In genomic region chr6:27188885-27189418, GRCh38 we compare ENCODE assay signal across 8 cellular contexts. TPM values are rescaled to one million over a fixed set of nuclear protein-coding genes. Genes with fewer than 3 reads are reported as not detected.
A peak's percentile ranks its signal among the peaks of the same experiment; 100 is the strongest.
DNase-seq lines count a peak whose midpoint lies in the region; ATAC-seq and TF ChIP-seq lines count a peak whose summit lies in the region.

No MANE protein-coding gene starts in this region.

- peak; percentile 78 for DNase-seq in activated effector memory CD4-positive, alpha-beta T cell treated with anti-CD3 and anti-CD28 coated beads, Interleukin-2, amount 50 U/mL, for 16 hours
- DNase-seq in activated effector memory CD4-positive, alpha-beta T cell treated with Interleukin-2 at 50 U/mL for 16 hours: no peak
- DNase-seq in NCI-H1105 treated with DMSO at 0.1 percent for 48 hours (lab: John Stamatoyannopoulos, UW) (peak; percentile 84), SKM-1 (lab: John Stamatoyannopoulos, UW; ENCODE audit: unreplicated experiment) (peak; percentile 77), MCF 10A (ENCODE audit: unreplicated experiment) (peak; percentile 88)

- H3K9me3 ChIP-seq in iPS-18a (ENCODE audit: control insufficient read depth, low read depth, low read length): no peaks in the 10 kb centered on the region
- no peaks in the 10 kb centered on the region for H3K9me3 ChIP-seq in skeletal muscle satellite cell (replicated peaks; ENCODE audit: low read length)

- H3K36me3 Mint-ChIP-seq in MCF 10A (ENCODE audit: insufficient read depth, unreplicated experiment): no peaks in the 10 kb centered on the region

- POLR2A ChIA-PET in MCF 10A (lab: Yijun Ruan, JAX): interaction anchor here (0.6 to 2.2 kb wide), 24 partner anchors 11 to 1167 kb away, joined by 3 to 50 read pairs (median 4); a partner anchor contains a TSS

- no peaks in the 10 kb centered on the region for H3K9me3 Mint-ChIP-seq in MCF 10A (ENCODE audit: unreplicated experiment)

- peak; percentile 80 for TF ChIP-seq CTCF in MCF 10A (IDR thresholded peaks at IDR 0.05; ENCODE audit: unreplicated experiment)

- no TSS peak for BruUV-seq in MCF 10A (replicated peaks; lab: Mats Ljungman, UMichigan)

- H3K4me3 Mint-ChIP-seq in MCF 10A (ENCODE audit: unreplicated experiment): peak overlapping the region; percentile 82

- H3K27me3 ChIP-seq in iPS-18a (ENCODE audit: control insufficient read depth, insufficient read depth, low read length) (peaks cover 11% of the 10 kb centered on the region), skeletal muscle satellite cell (ENCODE audit: control insufficient read depth, insufficient read depth, low read length) (no peaks in the 10 kb centered on the region)

- H3K4me2 ChIP-seq in skeletal muscle satellite cell (ENCODE audit: low read length): peak overlapping the region; percentile 79

- H3K27ac ChIP-seq in iPS-18a (ENCODE audit: low read length): peak overlapping the region; percentile 19

- CTCF ChIA-PET in MCF 10A (lab: Yijun Ruan, JAX): interaction anchor here (1.0 to 2.5 kb wide), 3 partner anchors 53 to 583 kb away, joined by 3 to 7 read pairs (median 5); no protein-coding TSS in a partner anchor

- no peaks in the 10 kb centered on the region for H3K27me3 Mint-ChIP-seq in MCF 10A (ENCODE audit: insufficient read depth, unreplicated experiment)

- ATAC-seq in HG02678 (IDR thresholded peaks at IDR 0.05; ENCODE audit: unreplicated experiment): peak; percentile 76

- H3K27ac Mint-ChIP-seq in MCF 10A (ENCODE audit: low read depth, unreplicated experiment): peak overlapping the region; percentile 53

- H3K36me3 ChIP-seq in iPS-18a (ENCODE audit: control insufficient read depth, low read depth, low read length): no peaks in the 10 kb centered on the region
- no peaks in the 10 kb centered on the region for H3K36me3 ChIP-seq in skeletal muscle satellite cell (ENCODE audit: insufficient read depth, low read length)

- H3K4me1 ChIP-seq in iPS-18a (ENCODE audit: control insufficient read depth, low read depth, low read length) (peaks cover 4% of the 10 kb centered on the region), skeletal muscle satellite cell (ENCODE audit: control insufficient read depth, insufficient read depth, low read length) (no peaks in the 10 kb centered on the region)

- H3K4me3 ChIP-seq in iPS-18a (ENCODE audit: low read length) (peak overlapping the region; percentile 80), skeletal muscle satellite cell (ENCODE audit: low read length) (peak overlapping the region; percentile 83)

- intact Hi-C loops in MCF 10A (cut with micrococcal nuclease): loop anchor here (1.0 to 5.0 kb wide), 8 partner anchors 26 to 706 kb away; no protein-coding TSS in a partner anchor

- H3K4me1 Mint-ChIP-seq in MCF 10A (ENCODE audit: insufficient read depth, unreplicated experiment): no peaks in the 10 kb centered on the region

- peak overlapping the region; percentile 74 for H3K9ac ChIP-seq in iPS-18a (ENCODE audit: low read length)
- peak overlapping the region; percentile 74 for H3K9ac ChIP-seq in skeletal muscle satellite cell (ENCODE audit: low read depth, low read length)

RNA-seq across cellular contexts. Expression of gene PRSS16, which starts 58.5 kb away (rescaled TPM):
- 22.8 and 27.9 TPM in 2 replicates for total RNA-seq in MCF 10A (2022)
- 0.76 TPM in 1 of 2 replicates, not detected in the other for total RNA-seq in skeletal muscle satellite cell (2012; rRNA removed)
